ENCODE assay signal across 20 cellular contexts in genomic region chr7:44539669-44540516, GRCh38. TPM values are rescaled to one million over a fixed set of nuclear protein-coding genes. Genes with fewer than 3 reads are reported as not detected.
A peak's percentile ranks its signal among the peaks of the same experiment; 100 is the strongest.
DNase-seq lines count a peak whose midpoint lies in the region; ATAC-seq and TF ChIP-seq lines count a peak whose summit lies in the region.
"Had no signal": no experiment of that assay in that cellular context is flagged by ENCODE, and none has a peak within 500 bp of the region (broad histone marks: within the 10 kb centered on the region; RNA-seq: fewer than 3 reads in every experiment).

No MANE protein-coding gene starts in this region.

- no peaks in the 10 kb centered on the region for H4K20me1 ChIP-seq in neural progenitor cell (ENCODE audit: low read depth)

- H3K27ac Mint-ChIP-seq in endothelial cell (ENCODE audit: unreplicated experiment) (peak overlapping the region; percentile 13), neural progenitor cell (peak overlapping the region; percentile 6)
- no peak overlapping the region for H3K27ac Mint-ChIP-seq in stimulated activated naive CD8-positive, alpha-beta T cell treated with anti-CD3 and anti-CD28 coated beads, Interleukin-15, amount 100 ng/mL, for 72 hours
- H3K27ac Mint-ChIP-seq: H9 had no signal

- TF ChIP-seq CTCF in GM10248 (IDR thresholded peaks at IDR 0.05; ENCODE audit: control extremely low read depth, extremely low read depth, low read depth, missing control alignments) (no peak), endothelial cell (IDR thresholded peaks at IDR 0.05; ENCODE audit: unreplicated experiment) (no peak), neural progenitor cell (IDR thresholded peaks at IDR 0.05) (no peak)

- DNase-seq in AG20443 (ENCODE audit: low spot score), result peak; percentile 8
- peak; percentile 11 for DNase-seq in GM10248 (ENCODE audit: extremely low spot score)
- DNase-seq in endothelial cell (ENCODE audit: low spot score), result no peak
- DNase-seq in neural progenitor cell (ENCODE audit: low spot score), result no peak
- no peak for DNase-seq in stimulated activated naive CD8-positive, alpha-beta T cell treated with anti-CD3 and anti-CD28 coated beads, Interleukin-15, amount 100 ng/mL, for 72 hours
- no peak for DNase-seq in nucleus accumbens (lab: John Stamatoyannopoulos, UW)
- no peak for DNase-seq in NCI-H2107 (lab: John Stamatoyannopoulos, UW)
- no peak for DNase-seq in HUDEP-2 (lab: John Stamatoyannopoulos, UW; ENCODE audit: unreplicated experiment in 76 of 76)
- DNase-seq: H9, KG1, NCI-H146, NCI-H2081 treated with DMSO at 0.1 percent for 48 hours, NCI-H2227 treated with DMSO at 0.1 percent for 48 hours, NCI-H524, Peyer's patch, Right ventricle myocardium superior had no signal

- H3F3A ChIP-seq in neural progenitor cell (ENCODE audit: low read depth), result no peaks in the 10 kb centered on the region

- H3K9me3 ChIP-seq in neural progenitor cell (ENCODE audit: low read depth), result no peaks in the 10 kb centered on the region
- H3K9me3 ChIP-seq: Peyer's patch had no signal

- H3K27me3 Mint-ChIP-seq in endothelial cell (ENCODE audit: unreplicated experiment) (peaks cover 13% of the 10 kb centered on the region), neural progenitor cell (ENCODE audit: insufficient read depth, low read depth) (peaks cover 2% of the 10 kb centered on the region)
- H3K27me3 Mint-ChIP-seq in stimulated activated naive CD8-positive, alpha-beta T cell treated with anti-CD3 and anti-CD28 coated beads, Interleukin-15, amount 100 ng/mL, for 72 hours, result no peaks in the 10 kb centered on the region

- no peaks in the 10 kb centered on the region for H3K9me3 Mint-ChIP-seq in endothelial cell (ENCODE audit: unreplicated experiment)
- H3K9me3 Mint-ChIP-seq in neural progenitor cell, result no peaks in the 10 kb centered on the region
- H3K9me3 Mint-ChIP-seq in stimulated activated naive CD8-positive, alpha-beta T cell treated with anti-CD3 and anti-CD28 coated beads, Interleukin-15, amount 100 ng/mL, for 72 hours, result no peaks in the 10 kb centered on the region
- H3K9me3 Mint-ChIP-seq: H9 had no signal

- H3K4me3 Mint-ChIP-seq in endothelial cell (ENCODE audit: unreplicated experiment) (no peak overlapping the region), neural progenitor cell (no peak overlapping the region)
- H3K4me3 Mint-ChIP-seq in stimulated activated naive CD8-positive, alpha-beta T cell treated with anti-CD3 and anti-CD28 coated beads, Interleukin-15, amount 100 ng/mL, for 72 hours, result no peak overlapping the region
- H3K4me3 Mint-ChIP-seq: H9 had no signal

- no peaks in the 10 kb centered on the region for H3K79me2 ChIP-seq in neural progenitor cell (ENCODE audit: low read depth)

- CTCF ChIA-PET in GM10248 (lab: Yijun Ruan, JAX), result interaction anchor here (1.9 to 8.2 kb wide), 3 partner anchors 6 to 299 kb away, joined by 5 to 53 read pairs (median 11); no protein-coding TSS in a partner anchor

- H3K36me3 ChIP-seq in neural progenitor cell, result no peaks in the 10 kb centered on the region
- H3K36me3 ChIP-seq: Peyer's patch had no signal

- H3K4me3 ChIP-seq in neural progenitor cell, result no peak overlapping the region
- H3K4me3 ChIP-seq: Peyer's patch, SK-N-MC had no signal

- POLR2A ChIA-PET in GM10248 (lab: Yijun Ruan, JAX), result interaction anchor here (0.9 kb wide), 1 partner anchor 18 kb away, joined by 3 read pairs; no protein-coding TSS in a partner anchor

- no peaks in the 10 kb centered on the region for H3K4me1 ChIP-seq in neural progenitor cell

- H3K9ac ChIP-seq in neural progenitor cell, result no peak overlapping the region

- no peaks in the 10 kb centered on the region for H3K4me1 Mint-ChIP-seq in endothelial cell (ENCODE audit: unreplicated experiment)
- H3K4me1 Mint-ChIP-seq in neural progenitor cell, result no peaks in the 10 kb centered on the region
- H3K4me1 Mint-ChIP-seq in stimulated activated naive CD8-positive, alpha-beta T cell treated with anti-CD3 and anti-CD28 coated beads, Interleukin-15, amount 100 ng/mL, for 72 hours, result no peaks in the 10 kb centered on the region

- ATAC-seq in stimulated activated naive CD8-positive, alpha-beta T cell treated with anti-CD3 and anti-CD28 coated beads, Interleukin-15, amount 100 ng/mL, for 72 hours, result no peak

- no peak overlapping the region for H3K27ac ChIP-seq in neural progenitor cell
- H3K27ac ChIP-seq: C4-2B, Peyer's patch, SK-N-MC had no signal

- H3K36me3 Mint-ChIP-seq in endothelial cell (ENCODE audit: low read depth, unreplicated experiment) (no peaks in the 10 kb centered on the region), neural progenitor cell (no peaks in the 10 kb centered on the region)

- H2AFZ ChIP-seq in neural progenitor cell (replicated peaks), result no peak overlapping the region

- H3K4me2 ChIP-seq in neural progenitor cell, result no peak overlapping the region

- no peaks in the 10 kb centered on the region for H3K27me3 ChIP-seq in neural progenitor cell
- H3K27me3 ChIP-seq: Peyer's patch had no signal

RNA-seq across cellular contexts. Expression of gene NPC1L1, which starts 1.2 kb away (rescaled TPM):
- total RNA-seq in endothelial cell (ENCODE audit: unreplicated experiment) (not detected), neural progenitor cell (ENCODE audit: low replicate concordance) (0.09 TPM in 1 of 2 replicates, not detected in the other)
- total RNA-seq: A673, Daoy had no signal

RNA-seq across cellular contexts. Expression of gene DDX56, which starts 33.8 kb away (rescaled TPM):
- 71.6 TPM for total RNA-seq in endothelial cell (ENCODE audit: unreplicated experiment)
- 61.0 and 67.5 TPM in 2 replicates for total RNA-seq in neural progenitor cell (ENCODE audit: low replicate concordance)

RNA-seq across cellular contexts. Expression of gene TMED4, which starts 42.1 kb away (rescaled TPM):
- 79.4 TPM for total RNA-seq in endothelial cell (ENCODE audit: unreplicated experiment)
- total RNA-seq in neural progenitor cell (ENCODE audit: low replicate concordance), result 95.8 and 222 TPM in 2 replicates

RNA-seq across cellular contexts. Expression of gene NUDCD3, which starts 49.4 kb away (rescaled TPM):
- total RNA-seq in endothelial cell (ENCODE audit: unreplicated experiment), result 97.5 TPM
- total RNA-seq in neural progenitor cell (ENCODE audit: low replicate concordance), result 35.4 and 42.4 TPM in 2 replicates

Comparison
In these comparisons a context has a peak if more than half of its experiments do, and no peak if none do; other contexts are left out.
1. DNase-seq: peak in AG20443 (single experiment) and GM10248 (single experiment); none in endothelial cell (single experiment), neural progenitor cell (single experiment), stimulated activated naive CD8-positive, alpha-beta T cell treated with anti-CD3 and anti-CD28 coated beads, Interleukin-15, amount 100 ng/mL, for 72 hours (0 of 2), nucleus accumbens (0 of 56), NCI-H2107 (single experiment) and HUDEP-2 (0 of 76).
2. H3K27ac Mint-ChIP-seq: peak in endothelial cell (single experiment) and neural progenitor cell (single experiment); none in stimulated activated naive CD8-positive, alpha-beta T cell treated with anti-CD3 and anti-CD28 coated beads, Interleukin-15, amount 100 ng/mL, for 72 hours (0 of 2).